ENCODE assay signal across 7 cellular contexts in genomic region chr12:31118347-31118830, GRCh38. TPM values are rescaled to one million over a fixed set of nuclear protein-coding genes. Genes with fewer than 3 reads are reported as not detected.
DNase-seq lines count a peak whose midpoint lies in the region; ATAC-seq and TF ChIP-seq lines count a peak whose summit lies in the region.

No MANE protein-coding gene starts in this region.

- ATAC-seq in GM19351 (IDR thresholded peaks at IDR 0.05; ENCODE audit: unreplicated experiment) (peak; percentile 34), GM21825 (IDR thresholded peaks at IDR 0.05; ENCODE audit: unreplicated experiment) (no peak), HG03432 (IDR thresholded peaks at IDR 0.05; ENCODE audit: unreplicated experiment) (no peak)

- H3K4me1 Mint-ChIP-seq in mesothelial cell of epicardium, result peaks cover 17% of the 10 kb centered on the region

- H3K36me3 Mint-ChIP-seq in mesothelial cell of epicardium, result no peaks in the 10 kb centered on the region

- DNase-seq in NCI-H2029 (lab: John Stamatoyannopoulos, UW) (peak; percentile 53), astrocyte of the spinal cord (ENCODE audit: low read depth, low spot score) (no peak), mesothelial cell of epicardium (ENCODE audit: low spot score in 2 of 2, unreplicated experiment in 2 of 2) (no peak), EL (no peak)

- H3K4me3 Mint-ChIP-seq in mesothelial cell of epicardium, result peak overlapping the region; percentile 70

- H3K4me3 ChIP-seq in astrocyte of the spinal cord (ENCODE audit: low read depth, low read length), result peak overlapping the region; percentile 21

- no peak for TF ChIP-seq CTCF in astrocyte of the spinal cord (IDR thresholded peaks at IDR 0.05; ENCODE audit: low read depth, low read length)
- TF ChIP-seq CTCF in mesothelial cell of epicardium (IDR thresholded peaks at IDR 0.05; ENCODE audit: unreplicated experiment), result no peak

- in situ Hi-C loops in astrocyte of the spinal cord (cut with HindIII; ENCODE audit: low sequenced_read_pairs), result no loop called here

- peaks cover 18% of the 10 kb centered on the region for H3K27me3 Mint-ChIP-seq in mesothelial cell of epicardium (ENCODE audit: low read depth)

- no peaks in the 10 kb centered on the region for H3K9me3 Mint-ChIP-seq in mesothelial cell of epicardium

- H3K27ac Mint-ChIP-seq in mesothelial cell of epicardium, result no peak overlapping the region

RNA-seq across cellular contexts. Expression of gene DDX11, which starts 44.7 kb away (rescaled TPM):
- 104 to 114 TPM (median 105 TPM) in 3 replicates for total RNA-seq in mesothelial cell of epicardium
